ENCODE assay signal across 14 cellular contexts in the genomic region with DNA sequence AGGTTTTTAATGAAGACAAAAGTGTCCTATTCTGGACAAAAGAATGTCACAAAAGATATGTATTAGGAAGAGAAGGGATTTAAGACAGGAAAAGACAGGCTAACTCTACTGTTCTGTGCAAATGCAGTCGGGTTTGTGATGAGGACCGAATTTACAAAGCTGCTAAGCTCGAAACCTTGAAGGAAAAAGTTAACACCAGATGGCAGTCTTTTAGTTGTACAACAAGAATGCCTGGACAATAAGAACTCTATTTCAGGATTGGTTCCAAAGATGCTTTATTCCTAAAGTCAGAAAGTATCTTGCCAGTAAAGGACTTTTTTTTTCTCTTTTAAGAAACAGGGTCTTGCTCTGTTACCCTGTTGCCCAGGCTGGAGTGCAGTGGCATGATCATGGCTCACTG. TPM values are rescaled to one million over a fixed set of nuclear protein-coding genes. Genes with fewer than 3 reads are reported as not detected.
DNase-seq lines count a peak whose midpoint lies in the region; ATAC-seq, FAIRE-seq and TF ChIP-seq lines count a peak whose summit lies in the region.
"Had no signal": no experiment of that assay in that cellular context is flagged by ENCODE, and none has a peak within 500 bp of the region (broad histone marks: within the 10 kb centered on the region; RNA-seq: fewer than 3 reads in every experiment).

No MANE protein-coding gene starts in this region.

- FAIRE-seq in D721Med (lab: Jason Lieb, UNC) = no peak

- H3K9me2 ChIP-seq in Karpas-422 (replicated peaks; ENCODE audit: insufficient read depth, low read length) = no peaks in the 10 kb centered on the region

- no peak overlapping the region for H3K27ac Mint-ChIP-seq in activated CD8-positive, alpha-beta T cell treated with anti-CD3 and anti-CD28 coated beads for 36 hours
- H3K27ac Mint-ChIP-seq in stimulated activated effector memory CD8-positive, alpha-beta T cell treated with anti-CD3 and anti-CD28 coated beads, Interleukin-12 subunit alpha, Interleukin-12 subunit beta, amount 100 ng/mL, for 72 hours = no peak overlapping the region
- H3K27ac Mint-ChIP-seq: IgD-negative memory B cell; stimulated activated memory B cell treated with anti-CD40 and anti-IgM and Interleukin-4, amounts not matched to agents 10 μg/mL and 1 μg/mL and 100 μg/mL, for 72 hours; T-helper 1 cell treated with Interleukin-12 subunit alpha and Interleukin-12 subunit beta and Interleukin-4 antibody, amounts not matched to agents 30 μg/mL and 1 μg/mL, for 36 hours had no signal

- no peaks in the 10 kb centered on the region for H3K4me1 ChIP-seq in Karpas-422 (ENCODE audit: low read length)
- H3K4me1 ChIP-seq: HAP-1, right atrium auricular region had no signal

- H3K4me3 ChIP-seq in Karpas-422 (ENCODE audit: low read length) = no peak overlapping the region
- H3K4me3 ChIP-seq: HAP-1, right atrium auricular region had no signal

- no peak overlapping the region for H3K4me2 ChIP-seq in Karpas-422 (ENCODE audit: low read depth, low read length, poor library complexity, severe bottlenecking)

- CTCF ChIA-PET in activated CD8-positive, alpha-beta T cell treated with anti-CD3 and anti-CD28 coated beads for 36 hours (lab: Charles Lee) = no interaction called here

- no peaks in the 10 kb centered on the region for H3K4me1 Mint-ChIP-seq in activated CD8-positive, alpha-beta T cell treated with anti-CD3 and anti-CD28 coated beads for 36 hours (ENCODE audit: low read depth)
- H3K4me1 Mint-ChIP-seq in stimulated activated effector memory CD8-positive, alpha-beta T cell treated with anti-CD3 and anti-CD28 coated beads, Interleukin-12 subunit alpha, Interleukin-12 subunit beta, amount 100 ng/mL, for 72 hours = no peaks in the 10 kb centered on the region
- H3K4me1 Mint-ChIP-seq: IgD-negative memory B cell; stimulated activated memory B cell treated with anti-CD40 and anti-IgM and Interleukin-4, amounts not matched to agents 10 μg/mL and 1 μg/mL and 100 μg/mL, for 72 hours had no signal

- ATAC-seq in activated CD8-positive, alpha-beta T cell treated with anti-CD3 and anti-CD28 coated beads for 36 hours = no peak
- ATAC-seq in stimulated activated effector memory CD8-positive, alpha-beta T cell treated with anti-CD3 and anti-CD28 coated beads, Interleukin-12 subunit alpha, Interleukin-12 subunit beta, amount 100 ng/mL, for 72 hours = no peak
- no peak for ATAC-seq in HG03139 (IDR thresholded peaks at IDR 0.05; ENCODE audit: unreplicated experiment)
- ATAC-seq: stimulated activated memory B cell treated with anti-CD40 and anti-IgM and Interleukin-4, amounts not matched to agents 10 μg/mL and 1 μg/mL and 100 μg/mL, for 72 hours had no signal

- H2AFZ ChIP-seq in Karpas-422 (ENCODE audit: low read length) = no peak overlapping the region

- TF ChIP-seq CTCF in D721Med (IDR thresholded peaks at IDR 0.05; ENCODE audit: insufficient read depth, missing control alignments) = peak; percentile 27
- no peak for TF ChIP-seq CTCF in activated CD8-positive, alpha-beta T cell treated with anti-CD3 and anti-CD28 coated beads for 36 hours (IDR thresholded peaks at IDR 0.05)

- no peak for DNase-seq in D721Med (ENCODE audit: insufficient read length, low spot score)
- DNase-seq in Karpas-422 = peak; percentile 56
- DNase-seq in astrocyte of the hippocampus (ENCODE audit: low read depth, low spot score) = peak; percentile 34
- DNase-seq in medulla oblongata (ENCODE audit: extremely low spot score) = peak; percentile 56
- no peak for DNase-seq in activated CD8-positive, alpha-beta T cell treated with anti-CD3 and anti-CD28 coated beads for 36 hours
- no peak for DNase-seq in stimulated activated effector memory CD8-positive, alpha-beta T cell treated with anti-CD3 and anti-CD28 coated beads, Interleukin-12 subunit alpha, Interleukin-12 subunit beta, amount 100 ng/mL, for 72 hours (ENCODE audit: low spot score in 2 of 2)
- no peak for DNase-seq in NK-92 (lab: John Stamatoyannopoulos, UW; ENCODE audit: unreplicated experiment)
- DNase-seq: activated gamma-delta T cell treated with Interleukin-2 at 50 U/mL for 16 hours had no signal

- H3K79me2 ChIP-seq in Karpas-422 (ENCODE audit: low read length) = no peaks in the 10 kb centered on the region

- no peaks in the 10 kb centered on the region for H4K20me1 ChIP-seq in Karpas-422 (ENCODE audit: insufficient read depth, low read depth, low read length)

- POLR2A ChIA-PET in activated CD8-positive, alpha-beta T cell treated with anti-CD3 and anti-CD28 coated beads for 36 hours (lab: Charles Lee) = no interaction called here

- H3K4me3 Mint-ChIP-seq in activated CD8-positive, alpha-beta T cell treated with anti-CD3 and anti-CD28 coated beads for 36 hours = no peak overlapping the region
- H3K4me3 Mint-ChIP-seq in stimulated activated effector memory CD8-positive, alpha-beta T cell treated with anti-CD3 and anti-CD28 coated beads, Interleukin-12 subunit alpha, Interleukin-12 subunit beta, amount 100 ng/mL, for 72 hours = no peak overlapping the region
- H3K4me3 Mint-ChIP-seq: IgD-negative memory B cell; stimulated activated memory B cell treated with anti-CD40 and anti-IgM and Interleukin-4, amounts not matched to agents 10 μg/mL and 1 μg/mL and 100 μg/mL, for 72 hours; T-helper 1 cell treated with Interleukin-12 subunit alpha and Interleukin-12 subunit beta and Interleukin-4 antibody, amounts not matched to agents 30 μg/mL and 1 μg/mL, for 36 hours had no signal

- H3K27ac ChIP-seq in Karpas-422 (ENCODE audit: low read length) = no peak overlapping the region
- H3K27ac ChIP-seq: right atrium auricular region had no signal

- no peaks in the 10 kb centered on the region for H3K36me3 Mint-ChIP-seq in activated CD8-positive, alpha-beta T cell treated with anti-CD3 and anti-CD28 coated beads for 36 hours (ENCODE audit: low read depth)
- H3K36me3 Mint-ChIP-seq in stimulated activated effector memory CD8-positive, alpha-beta T cell treated with anti-CD3 and anti-CD28 coated beads, Interleukin-12 subunit alpha, Interleukin-12 subunit beta, amount 100 ng/mL, for 72 hours = no peaks in the 10 kb centered on the region
- H3K36me3 Mint-ChIP-seq: IgD-negative memory B cell; stimulated activated memory B cell treated with anti-CD40 and anti-IgM and Interleukin-4, amounts not matched to agents 10 μg/mL and 1 μg/mL and 100 μg/mL, for 72 hours had no signal

- no peaks in the 10 kb centered on the region for H3K27me3 Mint-ChIP-seq in activated CD8-positive, alpha-beta T cell treated with anti-CD3 and anti-CD28 coated beads for 36 hours
- H3K27me3 Mint-ChIP-seq: stimulated activated memory B cell treated with anti-CD40 and anti-IgM and Interleukin-4, amounts not matched to agents 10 μg/mL and 1 μg/mL and 100 μg/mL, for 72 hours had no signal

- H3K36me3 ChIP-seq in Karpas-422 (ENCODE audit: insufficient read depth, low read length) = no peaks in the 10 kb centered on the region
- H3K36me3 ChIP-seq: HAP-1, right atrium auricular region had no signal

- H3K9me3 Mint-ChIP-seq in activated CD8-positive, alpha-beta T cell treated with anti-CD3 and anti-CD28 coated beads for 36 hours = peaks cover 1% of the 10 kb centered on the region
- peaks cover 4% of the 10 kb centered on the region for H3K9me3 Mint-ChIP-seq in stimulated activated effector memory CD8-positive, alpha-beta T cell treated with anti-CD3 and anti-CD28 coated beads, Interleukin-12 subunit alpha, Interleukin-12 subunit beta, amount 100 ng/mL, for 72 hours
- H3K9me3 Mint-ChIP-seq: IgD-negative memory B cell; stimulated activated memory B cell treated with anti-CD40 and anti-IgM and Interleukin-4, amounts not matched to agents 10 μg/mL and 1 μg/mL and 100 μg/mL, for 72 hours; T-helper 1 cell treated with Interleukin-12 subunit alpha and Interleukin-12 subunit beta and Interleukin-4 antibody, amounts not matched to agents 30 μg/mL and 1 μg/mL, for 36 hours had no signal

- intact Hi-C loops in activated CD8-positive, alpha-beta T cell treated with anti-CD3 and anti-CD28 coated beads for 36 hours (cut with micrococcal nuclease) = no loop called here

- no peaks in the 10 kb centered on the region for H3K27me3 ChIP-seq in Karpas-422 (ENCODE audit: low read length)
- H3K27me3 ChIP-seq: right atrium auricular region had no signal

- H3K9ac ChIP-seq in Karpas-422 (ENCODE audit: low read length) = no peak overlapping the region

- H3K9me3 ChIP-seq in Karpas-422 (ENCODE audit: low read length) = no peaks in the 10 kb centered on the region
- H3K9me3 ChIP-seq: HAP-1, right atrium auricular region had no signal

RNA-seq across cellular contexts. Expression of a gene that starts 51.1 kb away (rescaled TPM):
- total RNA-seq in Karpas-422 (2014; rRNA removed; shearing (Covaris generic); ENCODE audit: low replicate concordance) = not detected in 2 replicates
- not detected for total RNA-seq in activated CD8-positive, alpha-beta T cell treated with anti-CD3 and anti-CD28 coated beads for 36 hours

Comparison
In these comparisons a context has a peak if more than half of its experiments do, and no peak if none do; other contexts are left out.
1. DNase-seq: peak in Karpas-422 (single experiment), astrocyte of the hippocampus (single experiment) and medulla oblongata (single experiment); none in D721Med (single experiment), activated CD8-positive, alpha-beta T cell treated with anti-CD3 and anti-CD28 coated beads for 36 hours (single experiment), stimulated activated effector memory CD8-positive, alpha-beta T cell treated with anti-CD3 and anti-CD28 coated beads, Interleukin-12 subunit alpha, Interleukin-12 subunit beta, amount 100 ng/mL, for 72 hours (0 of 2) and NK-92 (single experiment).